In the genomic region with DNA sequence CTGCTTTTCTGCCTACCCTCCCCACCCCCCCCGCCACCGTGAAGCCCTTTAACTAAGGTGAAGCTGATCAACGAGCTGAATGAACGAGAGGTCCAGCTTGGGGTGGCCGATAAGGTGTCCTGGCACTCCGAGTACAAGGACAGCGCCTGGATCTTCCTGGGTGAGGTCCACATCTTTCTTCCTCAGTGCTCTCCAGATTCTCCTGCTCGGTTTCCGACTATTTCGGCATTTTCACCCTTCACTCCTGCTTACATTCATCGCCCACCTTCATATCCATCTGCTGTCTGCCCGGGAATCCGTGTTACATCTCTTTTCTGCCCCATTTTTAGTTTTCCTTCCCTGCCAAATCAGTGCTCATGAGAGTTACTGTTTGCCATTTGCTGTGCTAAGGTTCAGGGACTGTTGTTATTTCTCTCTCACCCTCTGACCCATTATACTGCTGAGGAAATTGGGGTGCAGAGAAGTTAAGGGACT, we compare ENCODE assay signal across 9 cellular contexts. TPM values are rescaled to one million over a fixed set of nuclear protein-coding genes. Genes with fewer than 3 reads are reported as not detected.
DNase-seq lines count a peak whose midpoint lies in the region; ATAC-seq lines count a peak whose summit lies in the region.
"Had no signal": no experiment of that assay in that cellular context is flagged by ENCODE, and none has a peak within 500 bp of the region (broad histone marks: within the 10 kb centered on the region; RNA-seq: fewer than 3 reads in every experiment).

No MANE protein-coding gene starts in this region.

- peaks cover 10% of the 10 kb centered on the region for H3K4me1 Mint-ChIP-seq in T-helper 1 cell treated with Interleukin-12 subunit alpha and Interleukin-12 subunit beta and Interleukin-4 antibody, amounts not matched to agents 30 μg/mL and 1 μg/mL, for 36 hours (ENCODE audit: low read depth)
- H3K4me1 Mint-ChIP-seq in activated T-helper 1 cell treated with anti-CD3 and anti-CD28 coated beads, Interleukin-12 subunit alpha, Interleukin-12 subunit beta, Interleukin-2, Interleukin-4 antibody, amounts not matched to agents 30 ng/mL and 10 ng/mL and 1 ng/mL, durations not matched to agents 14 hours and 24 hours and 36 hours (ENCODE audit: low read depth), result no peaks in the 10 kb centered on the region
- peaks cover 12 to 38% of the 10 kb centered on the region in 2 donors for H3K4me1 Mint-ChIP-seq in immature natural killer cell

- H3K27ac ChIP-seq in subcutaneous abdominal adipose tissue (ENCODE audit: low read depth, low read length), result no peak overlapping the region

- H3K27ac Mint-ChIP-seq in T-helper 1 cell treated with Interleukin-12 subunit alpha and Interleukin-12 subunit beta and Interleukin-4 antibody, amounts not matched to agents 30 μg/mL and 1 μg/mL, for 36 hours, result peak overlapping the region; percentile 59
- peak overlapping the region; percentile 89 for H3K27ac Mint-ChIP-seq in activated T-helper 1 cell treated with anti-CD3 and anti-CD28 coated beads, Interleukin-12 subunit alpha, Interleukin-12 subunit beta, Interleukin-2, Interleukin-4 antibody, amounts not matched to agents 30 ng/mL and 10 ng/mL and 1 ng/mL, durations not matched to agents 14 hours and 24 hours and 36 hours
- H3K27ac Mint-ChIP-seq in immature natural killer cell, result peak overlapping the region; percentile 65 to 95 (median 80)

- H3K36me3 ChIP-seq in subcutaneous abdominal adipose tissue (ENCODE audit: control insufficient read depth in 5 of 5, insufficient read depth in 5 of 5, low read length in 5 of 5), result peaks cover 0 to 14% (median 10%) of the 10 kb centered on the region in 5 donors

- H3K9me3 ChIP-seq in subcutaneous abdominal adipose tissue (ENCODE audit: control insufficient read depth in 5 of 5, low read length in 5 of 5), result no peaks in the 10 kb centered on the region

- no peak for ATAC-seq in GM19397 (IDR thresholded peaks at IDR 0.05; ENCODE audit: unreplicated experiment)

- DNase-seq in T-helper 1 cell (no peak), immature natural killer cell (no peak), DMS79 (lab: John Stamatoyannopoulos, UW) (no peak), NCI-H2171 treated with DMSO at 0.1 percent for 48 hours (lab: John Stamatoyannopoulos, UW) (no peak)
- no peak for DNase-seq in activated T-helper 1 cell treated with anti-CD3 and anti-CD28 coated beads, Interleukin-12 subunit alpha, Interleukin-12 subunit beta, Interleukin-2, Interleukin-4 antibody, amounts not matched to agents 30 ng/mL and 10 ng/mL and 1 ng/mL, durations not matched to agents 14 hours and 24 hours and 36 hours (ENCODE audit: low spot score)

- H3K27me3 Mint-ChIP-seq in T-helper 1 cell treated with Interleukin-12 subunit alpha and Interleukin-12 subunit beta and Interleukin-4 antibody, amounts not matched to agents 30 μg/mL and 1 μg/mL, for 36 hours (ENCODE audit: low read depth), result peaks cover 5% of the 10 kb centered on the region
- H3K27me3 Mint-ChIP-seq in activated T-helper 1 cell treated with anti-CD3 and anti-CD28 coated beads, Interleukin-12 subunit alpha, Interleukin-12 subunit beta, Interleukin-2, Interleukin-4 antibody, amounts not matched to agents 30 ng/mL and 10 ng/mL and 1 ng/mL, durations not matched to agents 14 hours and 24 hours and 36 hours (ENCODE audit: insufficient read depth), result peaks cover under 1% of the 10 kb centered on the region
- peaks cover 5 to 13% (median 11%) of the 10 kb centered on the region in 3 donors for H3K27me3 Mint-ChIP-seq in immature natural killer cell (ENCODE audit: low read depth in 3 of 3)

- H3K9ac ChIP-seq in subcutaneous abdominal adipose tissue (ENCODE audit: low read length in 5 of 5), result peak overlapping the region in 4 of 5 donors; percentile 54 to 81 (median 74)

- peak overlapping the region; percentile 52 to 87 (median 74) for H3K4me3 ChIP-seq in subcutaneous abdominal adipose tissue (ENCODE audit: low read depth in 1 of 5, low read length in 5 of 5)

- no peaks in the 10 kb centered on the region for H3K9me3 Mint-ChIP-seq in T-helper 1 cell treated with Interleukin-12 subunit alpha and Interleukin-12 subunit beta and Interleukin-4 antibody, amounts not matched to agents 30 μg/mL and 1 μg/mL, for 36 hours
- no peaks in the 10 kb centered on the region for H3K9me3 Mint-ChIP-seq in activated T-helper 1 cell treated with anti-CD3 and anti-CD28 coated beads, Interleukin-12 subunit alpha, Interleukin-12 subunit beta, Interleukin-2, Interleukin-4 antibody, amounts not matched to agents 30 ng/mL and 10 ng/mL and 1 ng/mL, durations not matched to agents 14 hours and 24 hours and 36 hours
- no peaks in the 10 kb centered on the region for H3K9me3 Mint-ChIP-seq in immature natural killer cell

- peaks cover 0 to 15% (median 10%) of the 10 kb centered on the region in 5 donors for H3K4me1 ChIP-seq in subcutaneous abdominal adipose tissue (ENCODE audit: control insufficient read depth in 5 of 5, insufficient read depth in 5 of 5, low read length in 5 of 5)

- H3K27me3 ChIP-seq in subcutaneous abdominal adipose tissue (ENCODE audit: control insufficient read depth in 5 of 5, insufficient read depth in 4 of 5, low read length in 5 of 5), result peaks cover under 1 to 19% (median 10%) of the 10 kb centered on the region in 5 donors

- H3K4me3 Mint-ChIP-seq in T-helper 1 cell treated with Interleukin-12 subunit alpha and Interleukin-12 subunit beta and Interleukin-4 antibody, amounts not matched to agents 30 μg/mL and 1 μg/mL, for 36 hours, result peak overlapping the region; percentile 92
- peak overlapping the region; percentile 100 for H3K4me3 Mint-ChIP-seq in activated T-helper 1 cell treated with anti-CD3 and anti-CD28 coated beads, Interleukin-12 subunit alpha, Interleukin-12 subunit beta, Interleukin-2, Interleukin-4 antibody, amounts not matched to agents 30 ng/mL and 10 ng/mL and 1 ng/mL, durations not matched to agents 14 hours and 24 hours and 36 hours
- peak overlapping the region; percentile 83 to 94 (median 88) for H3K4me3 Mint-ChIP-seq in immature natural killer cell

- intact Hi-C loops in activated T-helper 1 cell treated with anti-CD3 and anti-CD28 coated beads, Interleukin-12 subunit alpha, Interleukin-12 subunit beta, Interleukin-2, Interleukin-4 antibody, amounts not matched to agents 30 ng/mL and 10 ng/mL and 1 ng/mL, durations not matched to agents 14 hours and 24 hours and 36 hours (cut with micrococcal nuclease), result loop anchor here (1.0 to 5.0 kb wide), 4 partner anchors 63 to 420 kb away; partner anchors contain the start of genes BCORL1, SLC25A14 and ZNF280C

- H3K36me3 Mint-ChIP-seq in T-helper 1 cell treated with Interleukin-12 subunit alpha and Interleukin-12 subunit beta and Interleukin-4 antibody, amounts not matched to agents 30 μg/mL and 1 μg/mL, for 36 hours (ENCODE audit: low read depth), result no peaks in the 10 kb centered on the region
- H3K36me3 Mint-ChIP-seq in activated T-helper 1 cell treated with anti-CD3 and anti-CD28 coated beads, Interleukin-12 subunit alpha, Interleukin-12 subunit beta, Interleukin-2, Interleukin-4 antibody, amounts not matched to agents 30 ng/mL and 10 ng/mL and 1 ng/mL, durations not matched to agents 14 hours and 24 hours and 36 hours (ENCODE audit: low read depth), result peaks cover 2% of the 10 kb centered on the region
- no peaks in the 10 kb centered on the region for H3K36me3 Mint-ChIP-seq in immature natural killer cell

RNA-seq across cellular contexts. Expression of gene RBMX2, which starts 0.5 kb away (rescaled TPM):
- 26.0 and 26.3 TPM in 2 replicates for total RNA-seq in activated T-helper 1 cell treated with anti-CD3 and anti-CD28 coated beads, Interleukin-12 subunit alpha, Interleukin-12 subunit beta, Interleukin-2, Interleukin-4 antibody, amounts not matched to agents 30 ng/mL and 10 ng/mL and 1 ng/mL, durations not matched to agents 14 hours and 24 hours and 36 hours
- polyA plus RNA-seq in immature natural killer cell, result 10 to 100 TPM; 18.3 to 20.4 (median 18.4) TPM

RNA-seq across cellular contexts. Expression of gene GPR119, which starts 16.8 kb away (rescaled TPM):
- total RNA-seq in activated T-helper 1 cell treated with anti-CD3 and anti-CD28 coated beads, Interleukin-12 subunit alpha, Interleukin-12 subunit beta, Interleukin-2, Interleukin-4 antibody, amounts not matched to agents 30 ng/mL and 10 ng/mL and 1 ng/mL, durations not matched to agents 14 hours and 24 hours and 36 hours, result not detected in 2 replicates
- not detected for polyA plus RNA-seq in immature natural killer cell
- total RNA-seq: pulmonary artery endothelial cell had no signal
